In genomic region chr17:79341529-79341780, GRCh38 we compare ENCODE assay signal across 16 cellular contexts.
DNase-seq lines count a peak whose midpoint lies in the region; ATAC-seq and TF ChIP-seq lines count a peak whose summit lies in the region.
"Had no signal": no experiment of that assay in that cellular context is flagged by ENCODE, and none has a peak within 500 bp of the region (broad histone marks: within the 10 kb centered on the region; RNA-seq: fewer than 3 reads in every experiment).

No MANE protein-coding gene starts in this region.

- H2AFZ ChIP-seq in MM.1S (ENCODE audit: low read length) = peak overlapping the region; percentile 55

- peak overlapping the region; percentile 69 for H3K4me2 ChIP-seq in MM.1S (ENCODE audit: low read depth, low read length)
- H3K4me2 ChIP-seq: SK-N-SH had no signal

- 0 out of 2 replicates have a peak overlapping the region, but pooled peaks have one; percentile 2 for H3K9ac ChIP-seq in MM.1S (ENCODE audit: low read length)
- H3K9ac ChIP-seq: SK-N-SH had no signal

- H3K27ac ChIP-seq in MM.1S (ENCODE audit: low read length) = peak overlapping the region; percentile 87

- ATAC-seq in GM19395 (IDR thresholded peaks at IDR 0.05; ENCODE audit: unreplicated experiment) (peak; percentile 7), esophagus mucosa (peak; percentile 25)
- no peak for ATAC-seq in stimulated activated naive CD8-positive, alpha-beta T cell treated with anti-CD3 and anti-CD28 coated beads, Interleukin-15, Interleukin-2, amounts not matched to agents 100 U/mL and 50 U/mL, for 24 hours
- ATAC-seq: CD8-positive, alpha-beta T cell had no signal

- H3K9me3 ChIP-seq in MM.1S (replicated peaks; ENCODE audit: insufficient read depth, low read length) = no peaks in the 10 kb centered on the region
- H3K9me3 ChIP-seq: BE2C, SK-N-SH had no signal

- H3K36me3 ChIP-seq in MM.1S (replicated peaks; ENCODE audit: insufficient read depth, low read length) = no peaks in the 10 kb centered on the region
- H3K36me3 ChIP-seq: BE2C had no signal

- H3K27me3 ChIP-seq in MM.1S (replicated peaks; ENCODE audit: insufficient read depth, low read length) = peaks cover 4% of the 10 kb centered on the region; the same call in 1 of the 2 replicates

- H3F3A ChIP-seq in MM.1S (ENCODE audit: insufficient read depth, low read length) = peaks cover 18% of the 10 kb centered on the region

- no peaks in the 10 kb centered on the region for H3K79me2 ChIP-seq in MM.1S (ENCODE audit: low read length)

- H3K9me2 ChIP-seq in MM.1S (replicated peaks; ENCODE audit: insufficient read depth, low read length) = no peaks in the 10 kb centered on the region
- H3K9me2 ChIP-seq: SK-N-SH had no signal

- no peaks in the 10 kb centered on the region for H4K20me1 ChIP-seq in MM.1S (ENCODE audit: insufficient read depth, low read length)

- no peak for TF ChIP-seq CTCF in MM.1S (IDR thresholded peaks at IDR 0.05; ENCODE audit: low read length)

- DNase-seq in MM.1S (no peak), GOT3 (lab: John Stamatoyannopoulos, UW) (no peak)
- DNase-seq in activated CD4-positive, alpha-beta T cell treated with anti-CD3 and anti-CD28 coated beads for 1 hour = no peak
- no peak for DNase-seq in stimulated activated naive CD8-positive, alpha-beta T cell treated with anti-CD3 and anti-CD28 coated beads, Interleukin-15, Interleukin-2, amounts not matched to agents 100 U/mL and 50 U/mL, for 24 hours
- DNase-seq in activated effector memory CD4-positive, alpha-beta T cell treated with Interleukin-2 at 50 U/mL for 16 hours = no peak
- DNase-seq: BE2C; CD8-positive, alpha-beta T cell; H7; KBM-7; NCI-H1417 treated with DMSO at 0.1 percent for 48 hours; NCI-H1930; NCI-H446; SHP77; SK-N-SH had no signal

- H3K4me1 ChIP-seq in MM.1S (ENCODE audit: low read length) = peaks cover 33% of the 10 kb centered on the region
- H3K4me1 ChIP-seq: BE2C had no signal

- peak overlapping the region; percentile 49; the same call in 1 of the 2 replicates for H3K4me3 ChIP-seq in MM.1S (ENCODE audit: low read length)
